8 cellular contexts compared by ENCODE assay signal in genomic region chrX:103253608-103254007, GRCh38. TPM values are rescaled to one million over a fixed set of nuclear protein-coding genes. Genes with fewer than 3 reads are reported as not detected.
DNase-seq lines count a peak whose midpoint lies in the region; ATAC-seq and TF ChIP-seq lines count a peak whose summit lies in the region.

No MANE protein-coding gene starts in this region.

- CTCF ChIA-PET in activated naive CD4-positive, alpha-beta T cell treated with anti-CD3 and anti-CD28 coated beads for 36 hours (lab: Charles Lee) = interaction anchor here (0.7 to 2.2 kb wide), 2 partner anchors 42 to 49 kb away, joined by 3 to 6 read pairs; no protein-coding TSS in a partner anchor

- peaks cover 5% of the 10 kb centered on the region for H3K36me3 Mint-ChIP-seq in activated naive CD4-positive, alpha-beta T cell treated with anti-CD3 and anti-CD28 coated beads for 36 hours (ENCODE audit: low read depth)
- H3K36me3 Mint-ChIP-seq in memory B cell = no peaks in the 10 kb centered on the region

- H3K9me3 Mint-ChIP-seq in activated naive CD4-positive, alpha-beta T cell treated with anti-CD3 and anti-CD28 coated beads for 36 hours = no peaks in the 10 kb centered on the region
- no peaks in the 10 kb centered on the region for H3K9me3 Mint-ChIP-seq in memory B cell

- H3K36me3 ChIP-seq in uterus = no peaks in the 10 kb centered on the region

- no peaks in the 10 kb centered on the region for H3K27me3 ChIP-seq in uterus

- H3K27ac Mint-ChIP-seq in activated naive CD4-positive, alpha-beta T cell treated with anti-CD3 and anti-CD28 coated beads for 36 hours = peak overlapping the region; percentile 96
- H3K27ac Mint-ChIP-seq in memory B cell = peak overlapping the region; percentile 97

- peaks cover 14% of the 10 kb centered on the region for H3K4me1 Mint-ChIP-seq in activated naive CD4-positive, alpha-beta T cell treated with anti-CD3 and anti-CD28 coated beads for 36 hours (ENCODE audit: low read depth)
- H3K4me1 Mint-ChIP-seq in memory B cell = peaks cover 9% of the 10 kb centered on the region

- H3K4me3 ChIP-seq in uterus = peak overlapping the region; percentile 41 to 56

- H3K9me3 ChIP-seq in uterus = no peaks in the 10 kb centered on the region

- intact Hi-C loops in activated naive CD4-positive, alpha-beta T cell treated with anti-CD3 and anti-CD28 coated beads for 36 hours (cut with micrococcal nuclease) = loop anchor here (1.0 kb wide), 2 partner anchors 38 to 433 kb away; partner anchors contain the start of genes BEX4 and MORF4L2
- intact Hi-C loops in uterus (cut with DNase I; ENCODE audit: low total_unique reads) = no loop called here

- peak overlapping the region; percentile 89 for H3K27ac ChIP-seq in caudate nucleus (ENCODE audit: low read depth, low read length)
- H3K27ac ChIP-seq in uterus = peak overlapping the region; percentile 88

- H3K27me3 Mint-ChIP-seq in activated naive CD4-positive, alpha-beta T cell treated with anti-CD3 and anti-CD28 coated beads for 36 hours (ENCODE audit: low read depth) = no peaks in the 10 kb centered on the region
- no peaks in the 10 kb centered on the region for H3K27me3 Mint-ChIP-seq in memory B cell

- no peaks in the 10 kb centered on the region for H3K4me1 ChIP-seq in uterus

- no peak for TF ChIP-seq CTCF in uterus (IDR thresholded peaks at IDR 0.05)

- DNase-seq in activated naive CD4-positive, alpha-beta T cell treated with anti-CD3 and anti-CD28 coated beads for 36 hours = no peak
- no peak for DNase-seq in activated naive CD4-positive, alpha-beta T cell (lab: John Stamatoyannopoulos, UW)
- DNase-seq in caudate nucleus (lab: John Stamatoyannopoulos, UW) (no peak), memory B cell (ENCODE audit: low spot score in 2 of 2) (no peak), uterus (no peak)

- H3K4me3 Mint-ChIP-seq in activated naive CD4-positive, alpha-beta T cell treated with anti-CD3 and anti-CD28 coated beads for 36 hours = peak overlapping the region; percentile 94
- H3K4me3 Mint-ChIP-seq in memory B cell = peak overlapping the region; percentile 17

- ATAC-seq in memory B cell (ENCODE audit: low read depth) (no peak), HG02852 (IDR thresholded peaks at IDR 0.05; ENCODE audit: unreplicated experiment) (no peak), HG02588 (IDR thresholded peaks at IDR 0.05; ENCODE audit: unreplicated experiment) (no peak), GM21619 (IDR thresholded peaks at IDR 0.05; ENCODE audit: unreplicated experiment) (no peak)

- TF ChIP-seq POLR2A in uterus (IDR thresholded peaks at IDR 0.05) = no peak

RNA-seq across cellular contexts. Expression of gene TCEAL8, which starts 1.3 kb away (rescaled TPM):
- total RNA-seq in activated naive CD4-positive, alpha-beta T cell treated with anti-CD3 and anti-CD28 coated beads for 36 hours = 10 to 100 TPM; 24.5 to 27.7 TPM
- 100 to 1,000 TPM in 3 of 4 donors, 10 to 100 TPM in 1; 56.1 to 181 (median 128) TPM for total RNA-seq in uterus

RNA-seq across cellular contexts. Expression of gene TCEAL5, which starts 22.9 kb away (rescaled TPM):
- under 1 TPM in 1 of 2 experiments, not detected in 1; 0.32 TPM for total RNA-seq in activated naive CD4-positive, alpha-beta T cell treated with anti-CD3 and anti-CD28 coated beads for 36 hours
- 1 to 10 TPM in 2 of 4 donors, not detected in 2; 5.4 to 6.5 TPM for total RNA-seq in uterus

RNA-seq across cellular contexts. Expression of gene BEX4, which starts 38.7 kb away (rescaled TPM):
- total RNA-seq in activated naive CD4-positive, alpha-beta T cell treated with anti-CD3 and anti-CD28 coated beads for 36 hours = 1 to 10 TPM; 8.8 to 9.8 TPM
- total RNA-seq in uterus = 10 to 100 TPM; 34.4 to 80.4 (median 49.1) TPM

RNA-seq across cellular contexts. Expression of gene BEX2, which starts 57.2 kb away (rescaled TPM):
- total RNA-seq in activated naive CD4-positive, alpha-beta T cell treated with anti-CD3 and anti-CD28 coated beads for 36 hours = 10 to 100 TPM; 16.0 to 18.9 TPM
- 10 to 100 TPM in 2 of 4 donors, 1 to 10 TPM in 1, not detected in 1; 1.5 to 35.6 (median 15.5) TPM for total RNA-seq in uterus
